ENCODE assay signal across 9 cellular contexts in genomic region chr5:43627028-43627427, GRCh38.
DNase-seq lines count a peak whose midpoint lies in the region; ATAC-seq, FAIRE-seq and TF ChIP-seq lines count a peak whose summit lies in the region.
"Had no signal": no experiment of that assay in that cellular context is flagged by ENCODE, and none has a peak within 500 bp of the region (broad histone marks: within the 10 kb centered on the region; RNA-seq: fewer than 3 reads in every experiment).

No MANE protein-coding gene starts in this region.

- TF ChIP-seq CTCF in retinal pigment epithelial cell (conservative IDR thresholded peaks at IDR 0.05; ENCODE audit: low read depth, low read length) = peak; percentile 70

- ATAC-seq in HG03378 (IDR thresholded peaks at IDR 0.05; ENCODE audit: unreplicated experiment) = no peak
- ATAC-seq in HG02870 (IDR thresholded peaks at IDR 0.05; ENCODE audit: unreplicated experiment) = no peak

- DNase-seq in COR-L47 (lab: John Stamatoyannopoulos, UW) (peak; percentile 6), HK-2 (ENCODE audit: unreplicated experiment) (peak; percentile 26), RCC 7860 (ENCODE audit: low spot score) (peak; percentile 58), fibroblast of peridontal ligament (ENCODE audit: extremely low read depth) (peak; percentile 68), retinal pigment epithelial cell (ENCODE audit: low read depth) (no peak), inferior parietal cortex (ENCODE audit: extremely low spot score) (no peak)
- DNase-seq: natural killer cell had no signal

- H3K4me3 ChIP-seq in retinal pigment epithelial cell (ENCODE audit: low read length) = no peak overlapping the region

- FAIRE-seq in RCC 7860 (lab: Jason Lieb, UNC) = no peak

Comparison
In these comparisons a context has a peak if more than half of its experiments do, and no peak if none do; other contexts are left out.
1. DNase-seq: peak in COR-L47 (single experiment), HK-2 (single experiment), RCC 7860 (single experiment) and fibroblast of peridontal ligament (single experiment); none in retinal pigment epithelial cell (single experiment) and inferior parietal cortex (single experiment).